20 cellular contexts compared by ENCODE assay signal in genomic region chr12:19994970-19995369, GRCh38.
DNase-seq lines count a peak whose midpoint lies in the region; ATAC-seq and TF ChIP-seq lines count a peak whose summit lies in the region.
"Had no signal": no experiment of that assay in that cellular context is flagged by ENCODE, and none has a peak within 500 bp of the region (broad histone marks: within the 10 kb centered on the region; RNA-seq: fewer than 3 reads in every experiment).

No MANE protein-coding gene starts in this region.

- TF ChIP-seq CTCF in AG09319 (IDR thresholded peaks at IDR 0.05; ENCODE audit: low read depth, low read length): peak; percentile 19
- TF ChIP-seq CTCF in HFFc6 (IDR thresholded peaks at IDR 0.05): peak; percentile 21; the same call in 1 of the 2 replicates

- no peak overlapping the region for H3K4me3 Mint-ChIP-seq in HFFc6
- H3K4me3 Mint-ChIP-seq: CD4-positive, alpha-beta memory T cell; GM23338; T-helper 1 cell treated with Interleukin-12 subunit alpha and Interleukin-12 subunit beta and Interleukin-4 antibody, amounts not matched to agents 30 μg/mL and 1 μg/mL, for 36 hours had no signal

- no peaks in the 10 kb centered on the region for H3K4me1 Mint-ChIP-seq in HFFc6 (ENCODE audit: low read depth)
- H3K4me1 Mint-ChIP-seq: CD4-positive, alpha-beta memory T cell; GM23338 had no signal

- ATAC-seq in GM19467 (IDR thresholded peaks at IDR 0.05; ENCODE audit: unreplicated experiment) (no peak), GM18511 (IDR thresholded peaks at IDR 0.05; ENCODE audit: unreplicated experiment) (no peak)
- ATAC-seq: gastrocnemius medialis, GM23338 had no signal

- no peaks in the 10 kb centered on the region for H3K36me3 Mint-ChIP-seq in HFFc6 (ENCODE audit: low read depth)
- H3K36me3 Mint-ChIP-seq: CD4-positive, alpha-beta memory T cell had no signal

- no peaks in the 10 kb centered on the region for H3K27me3 Mint-ChIP-seq in HFFc6 (ENCODE audit: insufficient read depth)

- DNase-seq in AG09319 (ENCODE audit: extremely low read depth, low read depth): no peak
- DNase-seq in HFFc6: no peak
- peak; percentile 2 for DNase-seq in brain pericyte (ENCODE audit: low read depth, low spot score)
- peak; percentile 25 to 46 for DNase-seq in lung microvascular endothelial cell (ENCODE audit: low read depth in 2 of 2)
- DNase-seq in cerebellum (ENCODE audit: low spot score): no peak
- DNase-seq in stimulated activated CD4-positive, alpha-beta T cell treated with anti-CD3 and anti-CD28 coated beads, Interleukin-15, amount 100 ng/mL, for 24 hours: no peak
- DNase-seq: activated CD4-positive, alpha-beta T cell treated with anti-CD3 and anti-CD28 coated beads for 1 hour; activated CD8-positive, alpha-beta memory T cell treated with anti-CD3 and anti-CD28 coated beads, Interleukin-2, amount 50 U/mL, for 4 hours; activated naive CD4-positive, alpha-beta T cell treated with Interleukin-2 at 50 U/mL for 16 hours; CD4-positive, alpha-beta memory T cell; effector memory CD4-positive, alpha-beta T cell; gastrocnemius medialis; NCI-H2029; NCI-H526; stimulated activated CD4-positive, alpha-beta T cell treated with anti-CD3 and anti-CD28 coated beads, Interleukin-4, amount 100 ng/mL, for 4 hours; testis had no signal

- peaks cover 22% of the 10 kb centered on the region for H3K9me3 Mint-ChIP-seq in HFFc6
- H3K9me3 Mint-ChIP-seq: GM23338 had no signal

- H3K27ac Mint-ChIP-seq in HFFc6: no peak overlapping the region
- H3K27ac Mint-ChIP-seq: CD4-positive, alpha-beta memory T cell; GM23338; T-helper 1 cell treated with Interleukin-12 subunit alpha and Interleukin-12 subunit beta and Interleukin-4 antibody, amounts not matched to agents 30 μg/mL and 1 μg/mL, for 36 hours had no signal

Comparison
In these comparisons a context has a peak if more than half of its experiments do, and no peak if none do; other contexts are left out.
1. DNase-seq: peak in brain pericyte (single experiment) and lung microvascular endothelial cell (2 of 2); none in AG09319 (single experiment), HFFc6 (single experiment), cerebellum (single experiment) and stimulated activated CD4-positive, alpha-beta T cell treated with anti-CD3 and anti-CD28 coated beads, Interleukin-15, amount 100 ng/mL, for 24 hours (single experiment).